ENCODE assay signal across 8 cellular contexts in the genomic region with DNA sequence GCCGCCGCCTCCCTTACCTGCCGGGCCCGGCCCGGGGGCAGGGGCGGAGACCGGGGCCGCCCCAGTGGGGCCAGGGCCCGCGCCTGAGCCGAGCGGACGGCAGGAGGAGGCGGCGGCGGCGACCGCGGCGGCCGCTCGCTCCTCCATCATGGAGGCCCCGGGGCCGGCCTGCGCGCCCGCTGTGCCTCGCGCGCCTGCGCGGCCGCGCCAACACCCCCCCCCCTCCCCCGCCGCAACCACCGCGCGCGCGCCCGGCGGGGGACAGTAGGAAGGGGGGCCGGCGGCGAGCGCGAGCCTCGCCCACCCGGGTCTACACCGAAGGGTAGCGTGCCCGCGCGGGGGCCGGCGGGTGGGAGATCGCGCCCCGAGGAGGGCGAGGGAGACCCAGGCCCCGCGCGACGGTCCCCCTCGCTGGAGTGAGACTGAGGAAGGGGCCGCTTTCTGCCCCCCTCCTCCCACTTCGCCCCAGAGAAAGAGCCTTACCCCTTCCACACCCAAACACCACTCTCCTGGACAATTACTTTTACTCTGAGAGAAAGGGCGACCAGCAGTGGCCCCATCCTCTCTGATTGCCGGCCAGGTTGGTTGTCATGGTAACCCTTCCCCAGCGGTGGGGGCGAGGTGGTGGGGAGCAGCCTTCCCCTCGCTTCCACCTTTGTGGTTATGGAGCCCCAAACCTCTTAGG. TPM values are rescaled to one million over a fixed set of nuclear protein-coding genes. Genes with fewer than 3 reads are reported as not detected.
A peak's percentile ranks its signal among the peaks of the same experiment; 100 is the strongest.
DNase-seq lines count a peak whose midpoint lies in the region; ATAC-seq, FAIRE-seq and TF ChIP-seq lines count a peak whose summit lies in the region.

A gene with protein sequence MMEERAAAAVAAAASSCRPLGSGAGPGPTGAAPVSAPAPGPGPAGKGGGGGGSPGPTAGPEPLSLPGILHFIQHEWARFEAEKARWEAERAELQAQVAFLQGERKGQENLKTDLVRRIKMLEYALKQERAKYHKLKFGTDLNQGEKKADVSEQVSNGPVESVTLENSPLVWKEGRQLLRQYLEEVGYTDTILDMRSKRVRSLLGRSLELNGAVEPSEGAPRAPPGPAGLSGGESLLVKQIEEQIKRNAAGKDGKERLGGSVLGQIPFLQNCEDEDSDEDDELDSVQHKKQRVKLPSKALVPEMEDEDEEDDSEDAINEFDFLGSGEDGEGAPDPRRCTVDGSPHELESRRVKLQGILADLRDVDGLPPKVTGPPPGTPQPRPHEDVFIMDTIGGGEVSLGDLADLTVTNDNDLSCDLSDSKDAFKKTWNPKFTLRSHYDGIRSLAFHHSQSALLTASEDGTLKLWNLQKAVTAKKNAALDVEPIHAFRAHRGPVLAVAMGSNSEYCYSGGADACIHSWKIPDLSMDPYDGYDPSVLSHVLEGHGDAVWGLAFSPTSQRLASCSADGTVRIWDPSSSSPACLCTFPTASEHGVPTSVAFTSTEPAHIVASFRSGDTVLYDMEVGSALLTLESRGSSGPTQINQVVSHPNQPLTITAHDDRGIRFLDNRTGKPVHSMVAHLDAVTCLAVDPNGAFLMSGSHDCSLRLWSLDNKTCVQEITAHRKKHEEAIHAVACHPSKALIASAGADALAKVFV (minus strand): TSS at position 170 of the 685 bp plus-strand sequence. CDS start 20 bp downstream, at position 150.

- DNase-seq in LoVo (ENCODE audit: low spot score) (peak; percentile 71), kidney (peak; percentile 77), NCI-H526 treated with DMSO at 0.1 percent for 48 hours (lab: John Stamatoyannopoulos, UW) (no peak)
- peak in 1 of 2 donors; percentile 35 for DNase-seq in central memory CD8-positive, alpha-beta T cell (ENCODE audit: low spot score in 2 of 2)
- DNase-seq in stimulated activated CD4-positive, alpha-beta T cell treated with anti-CD3 and anti-CD28 coated beads, Interleukin-15, amount 100 ng/mL, for 24 hours = peak; percentile 67

- H3K36me3 Mint-ChIP-seq in central memory CD8-positive, alpha-beta T cell (ENCODE audit: insufficient read depth) = peaks cover 14% of the 10 kb centered on the region

- H3K4me1 ChIP-seq in BLaER1 treated with 17β-estradiol and CSF1 and Interleukin-3, amounts not matched to agents 10 nM and 100 nM = peaks cover 47 to 73% (median 68%) of the 10 kb centered on the region in 10 experiments
- peaks cover 7 to 18% of the 10 kb centered on the region in 2 donors for H3K4me1 ChIP-seq in kidney (ENCODE audit: control insufficient read depth in 1 of 2, insufficient read depth in 1 of 2, low read depth in 1 of 2, low read length in 2 of 2)

- peak; percentile 76 for ATAC-seq in GM19324 (IDR thresholded peaks at IDR 0.05; ENCODE audit: low FRiP score, unreplicated experiment)
- ATAC-seq in central memory CD8-positive, alpha-beta T cell (replicated peaks; ENCODE audit: extremely low read depth, poor library complexity, severe bottlenecking) = peak; percentile 64

- TF ChIP-seq CTCF in VCaP (conservative IDR thresholded peaks at IDR 0.05) (no peak), kidney (IDR thresholded peaks at IDR 0.05; ENCODE audit: borderline replicate concordance, extremely low read depth, insufficient read depth) (no peak)

- H3K4me3 Mint-ChIP-seq in central memory CD8-positive, alpha-beta T cell = peak within 1 kb of the TSS; percentile 85

- H3K9me3 ChIP-seq in BLaER1 treated with 17β-estradiol and CSF1 and Interleukin-3, amounts not matched to agents 10 nM and 100 nM (replicated peaks in 1 of 11) = no peaks in the 10 kb centered on the region
- H3K9me3 ChIP-seq in kidney (ENCODE audit: control insufficient read depth in 1 of 2, low read length in 2 of 2) = no peaks in the 10 kb centered on the region

- H3K27ac Mint-ChIP-seq in central memory CD8-positive, alpha-beta T cell (ENCODE audit: low read depth) = peak within 1 kb of the TSS; percentile 85

- no peaks in the 10 kb centered on the region for H3K9me3 Mint-ChIP-seq in central memory CD8-positive, alpha-beta T cell

- peak within 1 kb of the TSS; percentile 92 to 99 (median 95) for H3K4me2 ChIP-seq in BLaER1 treated with 17β-estradiol and CSF1 and Interleukin-3, amounts not matched to agents 10 nM and 100 nM

- intact Hi-C loops in kidney (cut with DNase I) = no loop called here

- peaks cover 53% of the 10 kb centered on the region for H3K4me1 Mint-ChIP-seq in central memory CD8-positive, alpha-beta T cell

- FAIRE-seq in kidney (lab: Jason Lieb, UNC) = no peak

- H3K9ac ChIP-seq in BLaER1 treated with 17β-estradiol and CSF1 and Interleukin-3, amounts not matched to agents 10 nM and 100 nM = peak within 1 kb of the TSS; percentile 97 to 100 (median 100)
- H3K9ac ChIP-seq in kidney (ENCODE audit: low read length in 2 of 2) = peak within 1 kb of the TSS; percentile 90 to 92

- H3K36me3 ChIP-seq in BLaER1 treated with 17β-estradiol and CSF1 and Interleukin-3, amounts not matched to agents 10 nM and 100 nM = peaks cover under 1 to 25% (median 9%) of the 10 kb centered on the region in 11 experiments; a peak in 17 of 22 replicates
- H3K36me3 ChIP-seq in kidney (ENCODE audit: control insufficient read depth in 1 of 2, insufficient read depth in 2 of 2, low read length in 2 of 2) = peaks cover 0 to 2% of the 10 kb centered on the region in 2 donors

- peak within 1 kb of the TSS; percentile 97 to 99 (median 99) for H3K27ac ChIP-seq in BLaER1 treated with 17β-estradiol and CSF1 and Interleukin-3, amounts not matched to agents 10 nM and 100 nM
- H3K27ac ChIP-seq in VCaP = peak within 1 kb of the TSS; percentile 97
- H3K27ac ChIP-seq in kidney (ENCODE audit: low read depth in 2 of 2, low read length in 2 of 2) = peak within 1 kb of the TSS; percentile 57 to 64

- H3K27me3 Mint-ChIP-seq in central memory CD8-positive, alpha-beta T cell = no peaks in the 10 kb centered on the region

- peaks cover 40 to 72% (median 43%) of the 10 kb centered on the region in 11 experiments for H4K20me1 ChIP-seq in BLaER1 treated with 17β-estradiol and CSF1 and Interleukin-3, amounts not matched to agents 10 nM and 100 nM

- H3K27me3 ChIP-seq in BLaER1 treated with 17β-estradiol and CSF1 and Interleukin-3, amounts not matched to agents 10 nM and 100 nM = no peaks in the 10 kb centered on the region

- H3K4me3 ChIP-seq in BLaER1 treated with 17β-estradiol and CSF1 and Interleukin-3, amounts not matched to agents 10 nM and 100 nM = peak within 1 kb of the TSS; percentile 88 to 100 (median 98)
- peak within 1 kb of the TSS; percentile 88 to 90 for H3K4me3 ChIP-seq in kidney (ENCODE audit: low read length in 2 of 2)

RNA-seq across cellular contexts. Expression of the gene that starts here (rescaled TPM):
- 74.9 TPM for total RNA-seq in kidney
- polyA plus RNA-seq in kidney (ENCODE audit: insufficient read depth, low read depth, low replicate concordance) = 31.5 TPM
